In the genomic region with DNA sequence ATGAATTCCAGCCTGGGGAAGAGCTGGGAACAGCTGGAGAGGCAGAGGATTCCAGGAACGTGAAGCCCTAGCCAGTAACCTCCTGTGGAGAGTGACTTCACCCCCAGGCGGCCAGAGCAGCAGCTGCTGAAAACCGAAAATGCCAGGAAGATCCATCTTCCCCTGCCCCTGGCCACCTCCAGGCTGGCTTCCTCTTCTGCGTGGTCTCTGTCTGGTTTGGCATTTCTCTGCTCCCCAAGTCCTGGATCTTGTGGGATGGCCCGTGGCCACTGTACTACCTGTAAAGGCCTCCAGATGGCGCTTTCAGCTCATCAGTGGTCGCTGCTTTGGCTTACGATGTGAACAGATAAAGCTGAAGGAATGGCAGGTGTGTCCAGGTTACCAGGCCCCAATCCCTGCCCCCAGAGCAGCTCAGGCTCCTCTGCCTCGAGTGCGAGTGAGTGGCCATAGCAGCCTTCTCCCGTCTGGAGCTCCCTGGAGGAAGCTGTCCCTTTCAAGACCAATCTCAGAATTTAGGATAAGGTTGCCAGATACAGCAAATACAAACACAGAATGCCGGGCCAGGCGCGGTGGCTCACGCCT, we compare ENCODE assay signal across 1 cellular context.
TF ChIP-seq lines count a peak whose summit lies in the region.

No MANE protein-coding gene starts in this region.

TF ChIP-seq in K562, 482 proteins besides CTCF, POLR2A, EP300 and RAD21 (continued from another document and continues in another):
- TF ChIP-seq, protein P1, sequence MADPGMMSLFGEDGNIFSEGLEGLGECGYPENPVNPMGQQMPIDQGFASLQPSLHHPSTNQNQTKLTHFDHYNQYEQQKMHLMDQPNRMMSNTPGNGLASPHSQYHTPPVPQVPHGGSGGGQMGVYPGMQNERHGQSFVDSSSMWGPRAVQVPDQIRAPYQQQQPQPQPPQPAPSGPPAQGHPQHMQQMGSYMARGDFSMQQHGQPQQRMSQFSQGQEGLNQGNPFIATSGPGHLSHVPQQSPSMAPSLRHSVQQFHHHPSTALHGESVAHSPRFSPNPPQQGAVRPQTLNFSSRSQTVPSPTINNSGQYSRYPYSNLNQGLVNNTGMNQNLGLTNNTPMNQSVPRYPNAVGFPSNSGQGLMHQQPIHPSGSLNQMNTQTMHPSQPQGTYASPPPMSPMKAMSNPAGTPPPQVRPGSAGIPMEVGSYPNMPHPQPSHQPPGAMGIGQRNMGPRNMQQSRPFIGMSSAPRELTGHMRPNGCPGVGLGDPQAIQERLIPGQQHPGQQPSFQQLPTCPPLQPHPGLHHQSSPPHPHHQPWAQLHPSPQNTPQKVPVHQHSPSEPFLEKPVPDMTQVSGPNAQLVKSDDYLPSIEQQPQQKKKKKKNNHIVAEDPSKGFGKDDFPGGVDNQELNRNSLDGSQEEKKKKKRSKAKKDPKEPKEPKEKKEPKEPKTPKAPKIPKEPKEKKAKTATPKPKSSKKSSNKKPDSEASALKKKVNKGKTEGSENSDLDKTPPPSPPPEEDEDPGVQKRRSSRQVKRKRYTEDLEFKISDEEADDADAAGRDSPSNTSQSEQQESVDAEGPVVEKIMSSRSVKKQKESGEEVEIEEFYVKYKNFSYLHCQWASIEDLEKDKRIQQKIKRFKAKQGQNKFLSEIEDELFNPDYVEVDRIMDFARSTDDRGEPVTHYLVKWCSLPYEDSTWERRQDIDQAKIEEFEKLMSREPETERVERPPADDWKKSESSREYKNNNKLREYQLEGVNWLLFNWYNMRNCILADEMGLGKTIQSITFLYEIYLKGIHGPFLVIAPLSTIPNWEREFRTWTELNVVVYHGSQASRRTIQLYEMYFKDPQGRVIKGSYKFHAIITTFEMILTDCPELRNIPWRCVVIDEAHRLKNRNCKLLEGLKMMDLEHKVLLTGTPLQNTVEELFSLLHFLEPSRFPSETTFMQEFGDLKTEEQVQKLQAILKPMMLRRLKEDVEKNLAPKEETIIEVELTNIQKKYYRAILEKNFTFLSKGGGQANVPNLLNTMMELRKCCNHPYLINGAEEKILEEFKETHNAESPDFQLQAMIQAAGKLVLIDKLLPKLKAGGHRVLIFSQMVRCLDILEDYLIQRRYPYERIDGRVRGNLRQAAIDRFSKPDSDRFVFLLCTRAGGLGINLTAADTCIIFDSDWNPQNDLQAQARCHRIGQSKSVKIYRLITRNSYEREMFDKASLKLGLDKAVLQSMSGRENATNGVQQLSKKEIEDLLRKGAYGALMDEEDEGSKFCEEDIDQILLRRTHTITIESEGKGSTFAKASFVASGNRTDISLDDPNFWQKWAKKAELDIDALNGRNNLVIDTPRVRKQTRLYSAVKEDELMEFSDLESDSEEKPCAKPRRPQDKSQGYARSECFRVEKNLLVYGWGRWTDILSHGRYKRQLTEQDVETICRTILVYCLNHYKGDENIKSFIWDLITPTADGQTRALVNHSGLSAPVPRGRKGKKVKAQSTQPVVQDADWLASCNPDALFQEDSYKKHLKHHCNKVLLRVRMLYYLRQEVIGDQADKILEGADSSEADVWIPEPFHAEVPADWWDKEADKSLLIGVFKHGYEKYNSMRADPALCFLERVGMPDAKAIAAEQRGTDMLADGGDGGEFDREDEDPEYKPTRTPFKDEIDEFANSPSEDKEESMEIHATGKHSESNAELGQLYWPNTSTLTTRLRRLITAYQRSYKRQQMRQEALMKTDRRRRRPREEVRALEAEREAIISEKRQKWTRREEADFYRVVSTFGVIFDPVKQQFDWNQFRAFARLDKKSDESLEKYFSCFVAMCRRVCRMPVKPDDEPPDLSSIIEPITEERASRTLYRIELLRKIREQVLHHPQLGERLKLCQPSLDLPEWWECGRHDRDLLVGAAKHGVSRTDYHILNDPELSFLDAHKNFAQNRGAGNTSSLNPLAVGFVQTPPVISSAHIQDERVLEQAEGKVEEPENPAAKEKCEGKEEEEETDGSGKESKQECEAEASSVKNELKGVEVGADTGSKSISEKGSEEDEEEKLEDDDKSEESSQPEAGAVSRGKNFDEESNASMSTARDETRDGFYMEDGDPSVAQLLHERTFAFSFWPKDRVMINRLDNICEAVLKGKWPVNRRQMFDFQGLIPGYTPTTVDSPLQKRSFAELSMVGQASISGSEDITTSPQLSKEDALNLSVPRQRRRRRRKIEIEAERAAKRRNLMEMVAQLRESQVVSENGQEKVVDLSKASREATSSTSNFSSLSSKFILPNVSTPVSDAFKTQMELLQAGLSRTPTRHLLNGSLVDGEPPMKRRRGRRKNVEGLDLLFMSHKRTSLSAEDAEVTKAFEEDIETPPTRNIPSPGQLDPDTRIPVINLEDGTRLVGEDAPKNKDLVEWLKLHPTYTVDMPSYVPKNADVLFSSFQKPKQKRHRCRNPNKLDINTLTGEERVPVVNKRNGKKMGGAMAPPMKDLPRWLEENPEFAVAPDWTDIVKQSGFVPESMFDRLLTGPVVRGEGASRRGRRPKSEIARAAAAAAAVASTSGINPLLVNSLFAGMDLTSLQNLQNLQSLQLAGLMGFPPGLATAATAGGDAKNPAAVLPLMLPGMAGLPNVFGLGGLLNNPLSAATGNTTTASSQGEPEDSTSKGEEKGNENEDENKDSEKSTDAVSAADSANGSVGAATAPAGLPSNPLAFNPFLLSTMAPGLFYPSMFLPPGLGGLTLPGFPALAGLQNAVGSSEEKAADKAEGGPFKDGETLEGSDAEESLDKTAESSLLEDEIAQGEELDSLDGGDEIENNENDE (IDR thresholded peaks at IDR 0.05; ENCODE audit: low read depth, low read length): no peak
- 0 out of 4 replicates have a peak, but pooled peaks of 1 of the 2 experiments have one; percentile 26 for TF ChIP-seq NRF1 (conservative IDR thresholded peaks at IDR 0.05 in 1 of 2, IDR thresholded peaks at IDR 0.05 in 1 of 2)
- TF ChIP-seq, protein P2, sequence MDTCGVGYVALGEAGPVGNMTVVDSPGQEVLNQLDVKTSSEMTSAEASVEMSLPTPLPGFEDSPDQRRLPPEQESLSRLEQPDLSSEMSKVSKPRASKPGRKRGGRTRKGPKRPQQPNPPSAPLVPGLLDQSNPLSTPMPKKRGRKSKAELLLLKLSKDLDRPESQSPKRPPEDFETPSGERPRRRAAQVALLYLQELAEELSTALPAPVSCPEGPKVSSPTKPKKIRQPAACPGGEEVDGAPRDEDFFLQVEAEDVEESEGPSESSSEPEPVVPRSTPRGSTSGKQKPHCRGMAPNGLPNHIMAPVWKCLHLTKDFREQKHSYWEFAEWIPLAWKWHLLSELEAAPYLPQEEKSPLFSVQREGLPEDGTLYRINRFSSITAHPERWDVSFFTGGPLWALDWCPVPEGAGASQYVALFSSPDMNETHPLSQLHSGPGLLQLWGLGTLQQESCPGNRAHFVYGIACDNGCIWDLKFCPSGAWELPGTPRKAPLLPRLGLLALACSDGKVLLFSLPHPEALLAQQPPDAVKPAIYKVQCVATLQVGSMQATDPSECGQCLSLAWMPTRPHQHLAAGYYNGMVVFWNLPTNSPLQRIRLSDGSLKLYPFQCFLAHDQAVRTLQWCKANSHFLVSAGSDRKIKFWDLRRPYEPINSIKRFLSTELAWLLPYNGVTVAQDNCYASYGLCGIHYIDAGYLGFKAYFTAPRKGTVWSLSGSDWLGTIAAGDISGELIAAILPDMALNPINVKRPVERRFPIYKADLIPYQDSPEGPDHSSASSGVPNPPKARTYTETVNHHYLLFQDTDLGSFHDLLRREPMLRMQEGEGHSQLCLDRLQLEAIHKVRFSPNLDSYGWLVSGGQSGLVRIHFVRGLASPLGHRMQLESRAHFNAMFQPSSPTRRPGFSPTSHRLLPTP (IDR thresholded peaks at IDR 0.05; ENCODE audit: borderline replicate concordance, extremely low read depth, insufficient read length): no peak
- TF ChIP-seq GTF2E2 (tag; IDR thresholded peaks at IDR 0.05): no peak
- TF ChIP-seq, protein P3, sequence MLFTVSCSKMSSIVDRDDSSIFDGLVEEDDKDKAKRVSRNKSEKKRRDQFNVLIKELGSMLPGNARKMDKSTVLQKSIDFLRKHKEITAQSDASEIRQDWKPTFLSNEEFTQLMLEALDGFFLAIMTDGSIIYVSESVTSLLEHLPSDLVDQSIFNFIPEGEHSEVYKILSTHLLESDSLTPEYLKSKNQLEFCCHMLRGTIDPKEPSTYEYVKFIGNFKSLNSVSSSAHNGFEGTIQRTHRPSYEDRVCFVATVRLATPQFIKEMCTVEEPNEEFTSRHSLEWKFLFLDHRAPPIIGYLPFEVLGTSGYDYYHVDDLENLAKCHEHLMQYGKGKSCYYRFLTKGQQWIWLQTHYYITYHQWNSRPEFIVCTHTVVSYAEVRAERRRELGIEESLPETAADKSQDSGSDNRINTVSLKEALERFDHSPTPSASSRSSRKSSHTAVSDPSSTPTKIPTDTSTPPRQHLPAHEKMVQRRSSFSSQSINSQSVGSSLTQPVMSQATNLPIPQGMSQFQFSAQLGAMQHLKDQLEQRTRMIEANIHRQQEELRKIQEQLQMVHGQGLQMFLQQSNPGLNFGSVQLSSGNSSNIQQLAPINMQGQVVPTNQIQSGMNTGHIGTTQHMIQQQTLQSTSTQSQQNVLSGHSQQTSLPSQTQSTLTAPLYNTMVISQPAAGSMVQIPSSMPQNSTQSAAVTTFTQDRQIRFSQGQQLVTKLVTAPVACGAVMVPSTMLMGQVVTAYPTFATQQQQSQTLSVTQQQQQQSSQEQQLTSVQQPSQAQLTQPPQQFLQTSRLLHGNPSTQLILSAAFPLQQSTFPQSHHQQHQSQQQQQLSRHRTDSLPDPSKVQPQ (CRISPR knock-in tag; IDR thresholded peaks at IDR 0.05; ENCODE audit: borderline replicate concordance): no peak
- no peak for TF ChIP-seq ZNF41 (CRISPR knock-in tag; conservative IDR thresholded peaks at IDR 0.05)
- TF ChIP-seq RBM14 (IDR thresholded peaks at IDR 0.05; ENCODE audit: borderline replicate concordance, insufficient read depth, low read depth, low read length): no peak
- TF ChIP-seq, protein P4, sequence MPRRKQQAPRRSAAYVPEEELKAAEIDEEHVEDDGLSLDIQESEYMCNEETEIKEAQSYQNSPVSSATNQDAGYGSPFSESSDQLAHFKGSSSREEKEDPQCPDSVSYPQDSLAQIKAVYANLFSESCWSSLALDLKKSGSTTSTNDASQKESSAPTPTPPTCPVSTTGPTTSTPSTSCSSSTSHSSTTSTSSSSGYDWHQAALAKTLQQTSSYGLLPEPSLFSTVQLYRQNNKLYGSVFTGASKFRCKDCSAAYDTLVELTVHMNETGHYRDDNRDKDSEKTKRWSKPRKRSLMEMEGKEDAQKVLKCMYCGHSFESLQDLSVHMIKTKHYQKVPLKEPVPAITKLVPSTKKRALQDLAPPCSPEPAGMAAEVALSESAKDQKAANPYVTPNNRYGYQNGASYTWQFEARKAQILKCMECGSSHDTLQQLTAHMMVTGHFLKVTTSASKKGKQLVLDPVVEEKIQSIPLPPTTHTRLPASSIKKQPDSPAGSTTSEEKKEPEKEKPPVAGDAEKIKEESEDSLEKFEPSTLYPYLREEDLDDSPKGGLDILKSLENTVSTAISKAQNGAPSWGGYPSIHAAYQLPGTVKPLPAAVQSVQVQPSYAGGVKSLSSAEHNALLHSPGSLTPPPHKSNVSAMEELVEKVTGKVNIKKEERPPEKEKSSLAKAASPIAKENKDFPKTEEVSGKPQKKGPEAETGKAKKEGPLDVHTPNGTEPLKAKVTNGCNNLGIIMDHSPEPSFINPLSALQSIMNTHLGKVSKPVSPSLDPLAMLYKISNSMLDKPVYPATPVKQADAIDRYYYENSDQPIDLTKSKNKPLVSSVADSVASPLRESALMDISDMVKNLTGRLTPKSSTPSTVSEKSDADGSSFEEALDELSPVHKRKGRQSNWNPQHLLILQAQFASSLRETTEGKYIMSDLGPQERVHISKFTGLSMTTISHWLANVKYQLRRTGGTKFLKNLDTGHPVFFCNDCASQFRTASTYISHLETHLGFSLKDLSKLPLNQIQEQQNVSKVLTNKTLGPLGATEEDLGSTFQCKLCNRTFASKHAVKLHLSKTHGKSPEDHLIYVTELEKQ (CRISPR knock-in tag; IDR thresholded peaks at IDR 0.05): no peak
- TF ChIP-seq ZNF445 (CRISPR knock-in tag; IDR thresholded peaks at IDR 0.05; ENCODE audit: low read depth): no peak
- TF ChIP-seq, protein P5, sequence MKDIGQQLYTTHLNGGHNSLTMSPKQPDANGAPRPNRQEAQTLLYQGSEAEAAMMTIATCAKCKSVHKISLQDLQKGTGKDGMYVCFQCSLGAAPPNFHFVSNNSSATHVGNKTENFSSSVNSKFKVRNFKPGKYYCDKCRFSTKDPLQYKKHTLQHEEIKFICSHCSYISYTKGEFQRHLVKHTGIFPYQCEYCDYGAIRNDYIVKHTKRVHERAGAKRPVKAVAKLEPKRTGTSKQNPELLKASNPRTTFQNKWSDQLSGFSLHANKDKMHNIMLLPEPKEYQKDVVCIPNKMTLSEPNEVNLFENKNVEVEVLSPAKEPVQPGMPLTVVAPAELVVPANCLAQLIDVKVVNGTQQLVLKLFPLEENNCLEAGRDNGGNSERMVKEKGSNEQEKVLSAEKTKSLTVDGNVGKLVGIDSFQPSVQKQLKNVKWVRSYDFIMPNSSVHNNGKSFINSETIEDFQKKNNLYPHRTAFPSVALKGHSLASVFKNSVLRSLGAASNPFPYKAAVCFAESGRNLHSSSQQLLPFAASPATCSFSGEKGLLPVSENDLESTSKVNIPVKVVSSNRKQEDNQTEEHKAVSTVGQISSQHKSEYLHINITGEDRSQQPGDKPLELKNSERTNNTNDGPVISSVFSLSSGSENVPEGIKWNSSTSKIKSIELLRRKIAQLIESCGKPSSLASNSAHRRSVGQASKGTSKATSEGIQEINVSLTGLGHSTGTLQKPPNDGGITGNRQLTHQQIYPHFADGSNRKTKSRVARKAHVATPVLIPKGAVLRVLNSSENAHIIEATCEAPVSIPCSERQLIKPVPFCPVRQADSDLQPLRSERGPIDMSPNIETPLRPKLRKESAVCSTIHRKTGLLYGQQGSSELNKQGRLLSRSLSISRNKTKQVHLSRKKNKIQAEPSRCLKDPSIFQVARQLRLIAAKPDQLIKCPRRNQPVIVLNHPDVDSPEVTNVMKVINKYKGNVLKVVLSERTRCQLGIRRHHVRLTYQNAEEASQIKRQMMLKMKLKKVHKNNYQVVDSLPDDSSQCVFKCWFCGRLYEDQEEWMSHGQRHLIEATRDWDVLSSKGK (CRISPR knock-in tag; IDR thresholded peaks at IDR 0.05): no peak
- no peak for TF ChIP-seq ZNF717 (CRISPR knock-in tag; IDR thresholded peaks at IDR 0.05)
- no peak for TF ChIP-seq CREB1 (IDR thresholded peaks at IDR 0.05)
- TF ChIP-seq CREB1 (CRISPR knock-in tag; IDR thresholded peaks at IDR 0.05): peak; percentile 32; the same call in 1 of the 2 replicates
- 0 out of 2 replicates have a peak, but pooled peaks have one; percentile 14 for TF ChIP-seq ZNF384 (IDR thresholded peaks at IDR 0.05; ENCODE audit: low read depth, low read length)
- TF ChIP-seq NEUROD1 (IDR thresholded peaks at IDR 0.05; ENCODE audit: borderline replicate concordance, low read depth, low read length, partially characterized antibody): peak; percentile 39
- no peak for TF ChIP-seq PTTG1 (tag; IDR thresholded peaks at IDR 0.05; ENCODE audit: low read depth)
- no peak for TF ChIP-seq POU5F1 (IDR thresholded peaks at IDR 0.05; ENCODE audit: borderline replicate concordance, low read depth, low read length, partially characterized antibody)
- TF ChIP-seq SRSF9 (IDR thresholded peaks at IDR 0.05; ENCODE audit: borderline replicate concordance, low read depth, low read length): no peak
- no peak for TF ChIP-seq KLF1 (tag; IDR thresholded peaks at IDR 0.05)
- TF ChIP-seq KAT7 (CRISPR knock-in tag; IDR thresholded peaks at IDR 0.05; ENCODE audit: borderline replicate concordance): no peak; the same call in 1 of the 2 replicates
- no peak for TF ChIP-seq KAT8 (IDR thresholded peaks at IDR 0.05; ENCODE audit: low read depth)
- peak; percentile 56; the same call in 1 of the 2 replicates for TF ChIP-seq MTA1 (IDR thresholded peaks at IDR 0.05; ENCODE audit: borderline replicate concordance)
- TF ChIP-seq ZNF133 (CRISPR knock-in tag; IDR thresholded peaks at IDR 0.05): no peak
- no peak for TF ChIP-seq BRF1 (IDR thresholded peaks at IDR 0.05; ENCODE audit: borderline replicate concordance, extremely low read depth, insufficient read length)
- no peak for TF ChIP-seq TARDBP (IDR thresholded peaks at IDR 0.05)
- peak in 2 of 3 experiments; percentile 30 to 35 for TF ChIP-seq YY1 (IDR thresholded peaks at IDR 0.05; ENCODE audit: borderline replicate concordance in 1 of 3, control insufficient read depth in 1 of 3, extremely low read depth in 1 of 3, insufficient read depth in 3 of 3, insufficient read length in 1 of 3, insufficient replicate concordance in 2 of 3, low read depth in 1 of 3, low read length in 2 of 3)
- TF ChIP-seq FOXP1 (CRISPR knock-in tag; IDR thresholded peaks at IDR 0.05): no peak
